ENCODE assay signal across 27 cellular contexts in genomic region chr6:69868961-69869360, GRCh38. TPM values are rescaled to one million over a fixed set of nuclear protein-coding genes. Genes with fewer than 3 reads are reported as not detected.
A peak's percentile ranks its signal among the peaks of the same experiment; 100 is the strongest.
DNase-seq lines count a peak whose midpoint lies in the region; ATAC-seq and TF ChIP-seq lines count a peak whose summit lies in the region.
"Had no signal": no experiment of that assay in that cellular context is flagged by ENCODE, and none has a peak within 500 bp of the region (broad histone marks: within the 10 kb centered on the region; RNA-seq: fewer than 3 reads in every experiment).

No MANE protein-coding gene starts in this region.

- H3K27me3 ChIP-seq in SK-N-SH (ENCODE audit: insufficient read depth), result no peaks in the 10 kb centered on the region
- H3K27me3 ChIP-seq: tibial nerve had no signal

- H4K20me1 ChIP-seq in SK-N-SH (ENCODE audit: insufficient read depth), result no peaks in the 10 kb centered on the region

- TF ChIP-seq CTCF in omental fat pad (IDR thresholded peaks at IDR 0.05) (no peak), SK-N-SH (IDR thresholded peaks at IDR 0.05) (no peak)

- H3K4me1 Mint-ChIP-seq in activated naive CD8-positive, alpha-beta T cell (ENCODE audit: low read depth), result peaks cover 22% of the 10 kb centered on the region
- H3K4me1 Mint-ChIP-seq in activated naive CD8-positive, alpha-beta T cell treated with anti-CD3 and anti-CD28 coated beads for 36 hours, result peaks cover 25% of the 10 kb centered on the region
- H3K4me1 Mint-ChIP-seq in activated naive CD8-positive, alpha-beta T cell treated with anti-CD3 and anti-CD28 coated beads, Interleukin-2, amount 50 U/mL, for 24 hours, result peaks cover 33% of the 10 kb centered on the region
- peaks cover 37% of the 10 kb centered on the region for H3K4me1 Mint-ChIP-seq in stimulated activated naive CD8-positive, alpha-beta T cell treated with anti-CD3 and anti-CD28 coated beads, Interleukin-15, Interleukin-2, amounts not matched to agents 100 ng/mL and 50 ng/mL, for 24 hours (ENCODE audit: low read depth)
- peaks cover 7 to 12% of the 10 kb centered on the region in 2 donors for H3K4me1 Mint-ChIP-seq in effector memory CD8-positive, alpha-beta T cell (ENCODE audit: low read depth in 2 of 2)

- peak overlapping the region; percentile 87 for H3K4me3 Mint-ChIP-seq in activated naive CD8-positive, alpha-beta T cell
- H3K4me3 Mint-ChIP-seq in activated naive CD8-positive, alpha-beta T cell treated with anti-CD3 and anti-CD28 coated beads for 36 hours, result no peak overlapping the region
- no peak overlapping the region for H3K4me3 Mint-ChIP-seq in activated naive CD8-positive, alpha-beta T cell treated with anti-CD3 and anti-CD28 coated beads, Interleukin-2, amount 50 U/mL, for 24 hours
- peak overlapping the region; percentile 80 for H3K4me3 Mint-ChIP-seq in stimulated activated naive CD8-positive, alpha-beta T cell treated with anti-CD3 and anti-CD28 coated beads, Interleukin-15, Interleukin-2, amounts not matched to agents 100 ng/mL and 50 ng/mL, for 24 hours
- H3K4me3 Mint-ChIP-seq in effector memory CD8-positive, alpha-beta T cell, result no peak overlapping the region
- H3K4me3 Mint-ChIP-seq: activated naive CD4-positive, alpha-beta T cell treated with anti-CD3 and anti-CD28 coated beads, Interleukin-2, amount 10 ng/mL, durations not matched to agents 7 days and 5 days had no signal

- H3K4me1 ChIP-seq in SK-N-SH (ENCODE audit: control insufficient read depth in 1 of 2, insufficient read depth in 2 of 2, low read depth in 1 of 2, low read length in 1 of 2), result peaks cover 0 to 8% of the 10 kb centered on the region in 2 experiments; a peak in 3 of 4 replicates
- H3K4me1 ChIP-seq: colonic mucosa had no signal

- no peaks in the 10 kb centered on the region; the same call in 1 of the 2 replicates for H3K79me2 ChIP-seq in SK-N-SH (ENCODE audit: insufficient read depth)
- H3K79me2 ChIP-seq: parathyroid adenoma had no signal

- H3K27ac Mint-ChIP-seq in activated naive CD8-positive, alpha-beta T cell, result no peak overlapping the region
- H3K27ac Mint-ChIP-seq in activated naive CD8-positive, alpha-beta T cell treated with anti-CD3 and anti-CD28 coated beads for 36 hours, result no peak overlapping the region
- peak overlapping the region; percentile 35 for H3K27ac Mint-ChIP-seq in activated naive CD8-positive, alpha-beta T cell treated with anti-CD3 and anti-CD28 coated beads, Interleukin-2, amount 50 U/mL, for 24 hours
- H3K27ac Mint-ChIP-seq in stimulated activated naive CD8-positive, alpha-beta T cell treated with anti-CD3 and anti-CD28 coated beads, Interleukin-15, Interleukin-2, amounts not matched to agents 100 ng/mL and 50 ng/mL, for 24 hours, result no peak overlapping the region
- no peak overlapping the region for H3K27ac Mint-ChIP-seq in effector memory CD8-positive, alpha-beta T cell
- H3K27ac Mint-ChIP-seq: activated CD4-positive, alpha-beta memory T cell treated with anti-CD3 and anti-CD28 coated beads, Interleukin-2, amount 10 ng/mL, durations not matched to agents 7 days and 5 days; activated naive CD4-positive, alpha-beta T cell treated with anti-CD3 and anti-CD28 coated beads, Interleukin-2, amount 10 ng/mL, durations not matched to agents 7 days and 5 days; activated T-helper 1 cell treated with anti-CD3 and anti-CD28 coated beads, Interleukin-12 subunit alpha, Interleukin-12 subunit beta, Interleukin-2, Interleukin-4 antibody, amounts not matched to agents 30 ng/mL and 10 ng/mL and 1 ng/mL, durations not matched to agents 14 hours and 24 hours and 36 hours; CD8-positive, alpha-beta memory T cell had no signal

- no peaks in the 10 kb centered on the region for H3K9me3 ChIP-seq in SK-N-SH
- H3K9me3 ChIP-seq: colonic mucosa, tibial nerve had no signal

- CTCF ChIA-PET in SK-N-SH (lab: Yijun Ruan, JAX), result interaction anchor here (2.0 kb wide), 1 partner anchor 240 kb away, joined by 5 read pairs; no protein-coding TSS in a partner anchor

- no peaks in the 10 kb centered on the region for H3K9me2 ChIP-seq in SK-N-SH

- WGBS in SK-N-SH (ENCODE audit: low lambda C conversion rate), result 100% methylated on average over 1 of the region's 1 CpG

- no peaks in the 10 kb centered on the region for H3K9me3 Mint-ChIP-seq in activated naive CD8-positive, alpha-beta T cell (ENCODE audit: low read depth)
- H3K9me3 Mint-ChIP-seq in activated naive CD8-positive, alpha-beta T cell treated with anti-CD3 and anti-CD28 coated beads for 36 hours, result no peaks in the 10 kb centered on the region
- no peaks in the 10 kb centered on the region for H3K9me3 Mint-ChIP-seq in activated naive CD8-positive, alpha-beta T cell treated with anti-CD3 and anti-CD28 coated beads, Interleukin-2, amount 50 U/mL, for 24 hours
- H3K9me3 Mint-ChIP-seq in stimulated activated naive CD8-positive, alpha-beta T cell treated with anti-CD3 and anti-CD28 coated beads, Interleukin-15, Interleukin-2, amounts not matched to agents 100 ng/mL and 50 ng/mL, for 24 hours, result no peaks in the 10 kb centered on the region
- no peaks in the 10 kb centered on the region for H3K9me3 Mint-ChIP-seq in effector memory CD8-positive, alpha-beta T cell
- H3K9me3 Mint-ChIP-seq: activated CD4-positive, alpha-beta memory T cell treated with anti-CD3 and anti-CD28 coated beads, Interleukin-2, amount 10 ng/mL, durations not matched to agents 7 days and 5 days; activated naive CD4-positive, alpha-beta T cell treated with anti-CD3 and anti-CD28 coated beads, Interleukin-2, amount 10 ng/mL, durations not matched to agents 7 days and 5 days; activated T-helper 1 cell treated with anti-CD3 and anti-CD28 coated beads, Interleukin-12 subunit alpha, Interleukin-12 subunit beta, Interleukin-2, Interleukin-4 antibody, amounts not matched to agents 30 ng/mL and 10 ng/mL and 1 ng/mL, durations not matched to agents 14 hours and 24 hours and 36 hours had no signal

- no peak overlapping the region for H2AFZ ChIP-seq in SK-N-SH (ENCODE audit: low read depth)
- H2AFZ ChIP-seq: parathyroid adenoma, PC-9 had no signal

- ATAC-seq in activated naive CD8-positive, alpha-beta T cell treated with anti-CD3 and anti-CD28 coated beads, Interleukin-2, amount 50 U/mL, for 24 hours, result peak; percentile 41
- no peak for ATAC-seq in effector memory CD8-positive, alpha-beta T cell (replicated peaks)
- no peak for ATAC-seq in omental fat pad (ENCODE audit: low FRiP score)
- ATAC-seq: HCT116, left colon, right cardiac atrium had no signal

- H3K36me3 ChIP-seq in SK-N-SH (replicated peaks in 1 of 2; ENCODE audit: control insufficient read depth in 1 of 2, insufficient read depth in 2 of 2, low read length in 1 of 2), result no peaks in the 10 kb centered on the region
- H3K36me3 ChIP-seq: colonic mucosa, tibial nerve had no signal

- no peak for TF ChIP-seq RAD21 in SK-N-SH (IDR thresholded peaks at IDR 0.05; ENCODE audit: low read length)

- H3K4me2 ChIP-seq in SK-N-SH, result no peak overlapping the region
- H3K4me2 ChIP-seq: PC-9 had no signal

- H3K4me3 ChIP-seq in SK-N-SH (ENCODE audit: low read depth in 2 of 2, low read length in 1 of 2), result no peak overlapping the region
- H3K4me3 ChIP-seq: colonic mucosa, PC-9, tibial nerve had no signal

- H3K27ac ChIP-seq in SK-N-SH (ENCODE audit: low read depth in 2 of 2, low read length in 1 of 2), result no peak overlapping the region
- H3K27ac ChIP-seq: colonic mucosa, parathyroid adenoma, PC-9, tibial nerve had no signal

- peaks cover 24% of the 10 kb centered on the region for H3K27me3 Mint-ChIP-seq in activated naive CD8-positive, alpha-beta T cell
- H3K27me3 Mint-ChIP-seq in activated naive CD8-positive, alpha-beta T cell treated with anti-CD3 and anti-CD28 coated beads for 36 hours, result peaks cover 40% of the 10 kb centered on the region
- peaks cover 38% of the 10 kb centered on the region for H3K27me3 Mint-ChIP-seq in activated naive CD8-positive, alpha-beta T cell treated with anti-CD3 and anti-CD28 coated beads, Interleukin-2, amount 50 U/mL, for 24 hours
- peaks cover 56% of the 10 kb centered on the region for H3K27me3 Mint-ChIP-seq in stimulated activated naive CD8-positive, alpha-beta T cell treated with anti-CD3 and anti-CD28 coated beads, Interleukin-15, Interleukin-2, amounts not matched to agents 100 ng/mL and 50 ng/mL, for 24 hours
- H3K27me3 Mint-ChIP-seq in effector memory CD8-positive, alpha-beta T cell, result peaks cover 46 to 63% of the 10 kb centered on the region in 2 donors

- peaks cover 2% of the 10 kb centered on the region for H3K36me3 Mint-ChIP-seq in activated naive CD8-positive, alpha-beta T cell
- H3K36me3 Mint-ChIP-seq in activated naive CD8-positive, alpha-beta T cell treated with anti-CD3 and anti-CD28 coated beads for 36 hours, result no peaks in the 10 kb centered on the region
- H3K36me3 Mint-ChIP-seq in activated naive CD8-positive, alpha-beta T cell treated with anti-CD3 and anti-CD28 coated beads, Interleukin-2, amount 50 U/mL, for 24 hours (ENCODE audit: low read depth), result peaks cover 4% of the 10 kb centered on the region
- H3K36me3 Mint-ChIP-seq in stimulated activated naive CD8-positive, alpha-beta T cell treated with anti-CD3 and anti-CD28 coated beads, Interleukin-15, Interleukin-2, amounts not matched to agents 100 ng/mL and 50 ng/mL, for 24 hours (ENCODE audit: low read depth), result no peaks in the 10 kb centered on the region
- no peaks in the 10 kb centered on the region for H3K36me3 Mint-ChIP-seq in effector memory CD8-positive, alpha-beta T cell (ENCODE audit: insufficient read depth)
- H3K36me3 Mint-ChIP-seq: activated naive CD4-positive, alpha-beta T cell treated with anti-CD3 and anti-CD28 coated beads, Interleukin-2, amount 10 ng/mL, durations not matched to agents 7 days and 5 days; CD8-positive, alpha-beta memory T cell had no signal

- DNase-seq in activated naive CD8-positive, alpha-beta T cell treated with anti-CD3 and anti-CD28 coated beads for 36 hours, result no peak
- DNase-seq in NCI-H2171 treated with DMSO at 0.1 percent for 48 hours (lab: John Stamatoyannopoulos, UW), result peak; percentile 85
- no peak for DNase-seq in activated naive CD8-positive, alpha-beta T cell treated with anti-CD3 and anti-CD28 coated beads, Interleukin-2, amount 50 U/mL, for 24 hours
- no peak for DNase-seq in effector memory CD8-positive, alpha-beta T cell
- no peak for DNase-seq in omental fat pad (ENCODE audit: low spot score)
- DNase-seq in SK-N-SH, result no peak
- DNase-seq: activated CD4-positive, alpha-beta memory T cell treated with anti-CD3 and anti-CD28 coated beads, Interleukin-2, amount 10 ng/mL, durations not matched to agents 7 days and 5 days; activated CD4-positive, CD25-positive, alpha-beta regulatory T cell treated with anti-CD3 and anti-CD28 coated beads, Interleukin-2, amount 50 U/mL, for 72 hours; activated CD8-positive, alpha-beta memory T cell treated with anti-CD3 and anti-CD28 coated beads, Interleukin-2, amount 50 U/mL, for 4 hours; activated naive CD4-positive, alpha-beta T cell treated with anti-CD3 and anti-CD28 coated beads, Interleukin-2, amount 10 ng/mL, durations not matched to agents 7 days and 5 days; amygdala; CD8-positive, alpha-beta memory T cell; colonic mucosa; effector memory CD4-positive, alpha-beta T cell; Karpas-422; left colon; NCI-H1417 treated with DMSO at 0.1 percent for 48 hours; PC-9; right cardiac atrium; stimulated activated CD4-positive, alpha-beta T cell treated with anti-CD3 and anti-CD28 coated beads, Interleukin-1b, Interleukin-23, amount 100 ng/mL, for 48 hours had no signal

- no peak overlapping the region for H3K9ac ChIP-seq in SK-N-SH
- H3K9ac ChIP-seq: parathyroid adenoma had no signal

- peaks cover 7% of the 10 kb centered on the region for H3F3A ChIP-seq in SK-N-SH (replicated peaks; ENCODE audit: insufficient read depth)

- POLR2A ChIA-PET in SK-N-SH (lab: Yijun Ruan, JAX), result no interaction called here

- no peak for TF ChIP-seq EP300 in SK-N-SH (IDR thresholded peaks at IDR 0.05; ENCODE audit: borderline replicate concordance in 1 of 2, low read depth in 1 of 2, low read length in 1 of 2)

RNA-seq across cellular contexts. Expression of gene COL19A1, which starts 2.6 kb away (rescaled TPM):
- under 1 TPM; 0.36 to 0.47 TPM for total RNA-seq in activated naive CD8-positive, alpha-beta T cell treated with anti-CD3 and anti-CD28 coated beads for 36 hours
- under 1 TPM in 1 of 4 donors, not detected in 3; 0.09 TPM for total RNA-seq in omental fat pad
- 0.10 and 0.15 TPM in 2 replicates for polyA plus RNA-seq in SK-N-SH (2012; rRNA removed)
- polyA plus RNA-seq in SK-N-SH (2012; cell fraction: cytosol; rRNA removed), result 0.09 and 0.16 TPM in 2 replicates
- polyA plus RNA-seq in SK-N-SH (2012; cell fraction: nucleus; rRNA removed), result 0.12 and 0.24 TPM in 2 replicates
- total RNA-seq: activated T-helper 1 cell treated with anti-CD3 and anti-CD28 coated beads, Interleukin-12 subunit alpha, Interleukin-12 subunit beta, Interleukin-2, Interleukin-4 antibody, amounts not matched to agents 30 ng/mL and 10 ng/mL and 1 ng/mL, durations not matched to agents 14 hours and 24 hours and 36 hours; lung microvascular endothelial cell; PC-9 had no signal
- polyA plus RNA-seq: CD8-positive, alpha-beta memory T cell had no signal

Comparison
In these comparisons a context has a peak if more than half of its experiments do, and no peak if none do; other contexts are left out.
1. H3K4me3 Mint-ChIP-seq: peak in activated naive CD8-positive, alpha-beta T cell (single experiment) and stimulated activated naive CD8-positive, alpha-beta T cell treated with anti-CD3 and anti-CD28 coated beads, Interleukin-15, Interleukin-2, amounts not matched to agents 100 ng/mL and 50 ng/mL, for 24 hours (single experiment); none in activated naive CD8-positive, alpha-beta T cell treated with anti-CD3 and anti-CD28 coated beads for 36 hours (single experiment), activated naive CD8-positive, alpha-beta T cell treated with anti-CD3 and anti-CD28 coated beads, Interleukin-2, amount 50 U/mL, for 24 hours (single experiment) and effector memory CD8-positive, alpha-beta T cell (0 of 2).